Comparison of ENCODE assay signal across 8 cellular contexts in the genomic region with DNA sequence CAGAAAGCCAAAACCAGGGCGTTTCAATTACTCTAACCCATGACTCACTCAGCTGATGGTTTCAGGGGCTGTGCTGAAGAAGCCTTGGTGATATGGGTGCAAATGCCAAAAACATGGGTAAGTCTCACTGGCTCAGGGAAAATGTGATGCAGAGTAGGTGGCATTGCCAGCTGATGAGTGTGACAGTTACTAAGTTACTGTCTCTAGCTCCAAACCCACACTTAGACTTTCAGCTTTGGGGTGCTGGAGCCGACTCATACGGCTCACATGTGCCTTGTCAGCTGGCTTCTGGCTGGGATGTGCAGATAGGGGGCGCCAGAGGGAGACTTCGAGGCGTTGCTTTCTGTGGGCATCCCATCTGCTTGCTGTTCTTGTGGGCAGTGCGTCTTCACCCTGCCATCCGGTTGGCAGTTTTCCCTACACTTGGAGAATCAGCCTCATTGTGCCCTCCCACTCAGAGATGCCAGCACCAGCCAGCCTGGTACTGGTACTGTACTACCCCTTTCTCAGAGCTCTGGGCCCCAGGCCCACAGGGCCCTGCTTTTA. TPM values are rescaled to one million over a fixed set of nuclear protein-coding genes. Genes with fewer than 3 reads are reported as not detected.
DNase-seq lines count a peak whose midpoint lies in the region; ATAC-seq, FAIRE-seq and TF ChIP-seq lines count a peak whose summit lies in the region.

No MANE protein-coding gene starts in this region.

- H3K79me2 ChIP-seq in K562 (ENCODE audit: control insufficient read depth, insufficient read depth, low read length): no peaks in the 10 kb centered on the region

- intact Hi-C loops in K562 (cut with micrococcal nuclease): no loop called here
- intact Hi-C loops in lower leg skin (cut with DNase I; ENCODE audit: low total_unique reads): no loop called here

- CTCF ChIA-PET in BJ (lab: Yijun Ruan, JAX): interaction anchor here (0.7 to 2.8 kb wide), 28 partner anchors 10 to 662 kb away, joined by 3 to 37 read pairs (median 4); a partner anchor contains a TSS
- CTCF ChIA-PET in K562 (lab: Yijun Ruan, JAX; ENCODE audit: low intra/inter-chr PET ratio): interaction anchor here (0.5 kb wide), 1 partner anchor 22 kb away, joined by 3 read pairs; no protein-coding TSS in a partner anchor

- H3K9me3 ChIP-seq in K562 (replicated peaks; ENCODE audit: control insufficient read depth, insufficient read depth, low read depth, low read length): no peaks in the 10 kb centered on the region

- 2% methylated on average over 8 of the region's 8 CpGs for WGBS in K562 (ENCODE audit: insufficient coverage, low coverage, missing lambda C conversion rate)
- 11 to 13% methylated on average over 8 of the region's 8 CpGs for WGBS in lower leg skin, 2 donors

- in situ Hi-C loops in K562 (cut with MboI): no loop called here

- H3K4me3 ChIP-seq in BJ (ENCODE audit: low read depth, low read length) (no peak overlapping the region), K562 (no peak overlapping the region), lower leg skin (ENCODE audit: low read depth, poor library complexity, severe bottlenecking) (no peak overlapping the region)

- peak; percentile 66 for FAIRE-seq in K562 (lab: Jason Lieb, UNC)

- no peaks in the 10 kb centered on the region for H3K4me1 ChIP-seq in K562 (replicated peaks in 1 of 2; ENCODE audit: control insufficient read depth in 2 of 2, insufficient read depth in 2 of 2, low read length in 2 of 2)

- H4K20me1 ChIP-seq in K562 (replicated peaks; ENCODE audit: control insufficient read depth, insufficient read depth, low read length): no peaks in the 10 kb centered on the region

- ATAC-seq in HG03108 (IDR thresholded peaks at IDR 0.05; ENCODE audit: unreplicated experiment): peak; percentile 68
- ATAC-seq in K562: peak; percentile 89
- no peak for ATAC-seq in GM18867 (IDR thresholded peaks at IDR 0.05; ENCODE audit: unreplicated experiment)

- BruUV-seq in K562 (replicated peaks; lab: Mats Ljungman, UMichigan): no TSS peak

- POLR2A ChIA-PET in BJ (lab: Charles Lee): interaction anchor here (0.8 kb wide), 1 partner anchor 784 kb away, joined by 3 read pairs; a partner anchor contains a TSS
- POLR2A ChIA-PET in K562 (lab: Yijun Ruan, JAX): interaction anchor here (1.7 kb wide), 1 partner anchor 10 kb away, joined by 5 read pairs; no protein-coding TSS in a partner anchor

- H3K27ac ChIP-seq in K562 (ENCODE audit: extremely low read depth, low read depth, low read length): no peak overlapping the region

- TF ChIP-seq CTCF in BJ (IDR thresholded peaks at IDR 0.05; ENCODE audit: insufficient read depth, low read depth, low read length) (peak; percentile 57), K562 (IDR thresholded peaks at IDR 0.05 in 2 of 3, conservative IDR thresholded peaks at IDR 0.05 in 1 of 3; ENCODE audit: insufficient read depth in 2 of 3, low read depth in 1 of 3, low read length in 3 of 3) (peak; percentile 60 to 84 (median 72)), lower leg skin (IDR thresholded peaks at IDR 0.05) (no peak)

- no peak overlapping the region for H2AFZ ChIP-seq in K562 (ENCODE audit: low read depth, low read length)

- no peak overlapping the region for H3K9ac ChIP-seq in K562 (ENCODE audit: insufficient read depth in 1 of 2, low read depth in 2 of 2, low read length in 2 of 2)

- TF ChIP-seq POLR2A in K562 (conservative IDR thresholded peaks at IDR 0.05): no peak
- TF ChIP-seq POLR2A in lower leg skin (IDR thresholded peaks at IDR 0.05): no peak

- no peaks in the 10 kb centered on the region for H3K9me1 ChIP-seq in K562 (ENCODE audit: control insufficient read depth, insufficient read depth, low read length)

- TF ChIP-seq EP300 in K562 (IDR thresholded peaks at IDR 0.05; ENCODE audit: low read length): no peak

- peak in 1 of 2 experiments; percentile 47; a peak in 1 of 4 replicates for TF ChIP-seq RAD21 in K562 (CRISPR knock-in tag; conservative IDR thresholded peaks at IDR 0.05 in 1 of 2, IDR thresholded peaks at IDR 0.05 in 1 of 2)

- no peak overlapping the region for H3K4me2 ChIP-seq in K562 (ENCODE audit: insufficient read depth, low read length)

- no peaks in the 10 kb centered on the region for H3K36me3 ChIP-seq in BJ (ENCODE audit: control insufficient read depth, insufficient read depth, low read length)
- no peaks in the 10 kb centered on the region for H3K36me3 ChIP-seq in K562 (ENCODE audit: control insufficient read depth, insufficient read depth, low read length)

- DNase-seq in BJ (ENCODE audit: low read depth) (no peak), T-helper 2 cell (peak in 3 of 5 experiments; percentile 27 to 66 (median 65)), K562 (ENCODE audit: extremely low read depth in 1 of 4, low spot score in 3 of 4) (peak; percentile 45 to 69 (median 52)), lower leg skin (ENCODE audit: low spot score in 2 of 2) (peak; percentile 70 to 92), superior temporal gyrus (ENCODE audit: extremely low spot score) (no peak)
- peak; percentile 15 to 33 for DNase-seq in stimulated activated CD8-positive, alpha-beta memory T cell treated with anti-CD3 and anti-CD28 coated beads, Interleukin-7, amount 100 ng/mL, for 4 hours (ENCODE audit: low read depth in 2 of 2)

- H3K27me3 ChIP-seq in BJ (ENCODE audit: control insufficient read depth, insufficient read depth, low read length): no peaks in the 10 kb centered on the region
- H3K27me3 ChIP-seq in K562 (ENCODE audit: control insufficient read depth in 2 of 2, insufficient read depth in 2 of 2, low read length in 2 of 2): peaks cover 0 to 4% of the 10 kb centered on the region in 2 experiments; a peak in 1 of 5 replicates

RNA-seq across cellular contexts. Expression of a gene that starts 11.1 kb away (rescaled TPM):
- polyA plus RNA-seq in BJ (2011; rRNA removed) (238 and 659 TPM in 2 replicates), K562 (2011; rRNA removed) (not detected in 2 replicates), K562 (2014; fragmentation: Illumina TruSeq; extraction: Trizol) (not detected in 2 replicates), K562 (2014; fragmentation: Nextera tagmentation; extraction: Ambion mirVana) (not detected), K562 (2014; rRNA removed) (not detected in 2 replicates)
- polyA minus RNA-seq in BJ (2011; rRNA and poly(A)+ RNA removed): 253 and 288 TPM in 2 replicates
- total RNA-seq in K562 (2011; cell fraction: chromatin; rRNA removed; ENCODE audit: low replicate concordance): not detected in 2 replicates
- total RNA-seq in K562 (2011; cell fraction: nucleolus; rRNA removed): not detected in 2 replicates
- total RNA-seq in K562 (2011; cell fraction: nucleoplasm; rRNA removed): not detected in 2 replicates
- total RNA-seq in K562 (2014; rRNA removed) (not detected in 2 replicates), K562 (2014; rRNA removed; fragmentation: Illumina TruSeq; extraction: Trizol) (not detected in 2 replicates), K562 (2015; rRNA removed; fragmentation: Illumina TruSeq; extraction: Trizol) (not detected in 2 replicates), K562 (2021) (1.4 and 1.6 TPM in 2 replicates), lower leg skin (100 to 1,000 TPM in 2 of 4 donors, 10 to 100 TPM in 2; 28.2 to 206 (median 125) TPM)
- polyA plus RNA-seq in K562 (2011; cell fraction: cytosol; rRNA removed): not detected in 2 replicates
- polyA plus RNA-seq in K562 (2011; cell fraction: nucleus; rRNA removed): not detected in 2 replicates
- not detected in 2 replicates for polyA plus RNA-seq in K562 (2012)
- polyA minus RNA-seq in K562 (2011; rRNA and poly(A)+ RNA removed): not detected in 2 replicates
- polyA minus RNA-seq in K562 (2011; cell fraction: cytosol; rRNA and poly(A)+ RNA removed): 3.6 and 12.1 TPM in 2 replicates
- polyA minus RNA-seq in K562 (2011; cell fraction: nucleus; rRNA and poly(A)+ RNA removed): 1.7 and 2.2 TPM in 2 replicates

RNA-seq across cellular contexts. Expression of a gene that starts 30.2 kb away (rescaled TPM):
- polyA plus RNA-seq in BJ (2011; rRNA removed) (4.2 and 5.9 TPM in 2 replicates), K562 (2011; rRNA removed) (not detected in 2 replicates), K562 (2014; fragmentation: Illumina TruSeq; extraction: Trizol) (not detected in 2 replicates), K562 (2014; fragmentation: Nextera tagmentation; extraction: Ambion mirVana) (not detected), K562 (2014; rRNA removed) (not detected in 2 replicates)
- polyA minus RNA-seq in BJ (2011; rRNA and poly(A)+ RNA removed): 3.1 and 4.0 TPM in 2 replicates
- not detected in 2 replicates for total RNA-seq in K562 (2011; cell fraction: chromatin; rRNA removed; ENCODE audit: low replicate concordance)
- not detected in 2 replicates for total RNA-seq in K562 (2011; cell fraction: nucleolus; rRNA removed)
- not detected in 2 replicates for total RNA-seq in K562 (2011; cell fraction: nucleoplasm; rRNA removed)
- total RNA-seq in K562 (2014; rRNA removed) (not detected in 2 replicates), K562 (2014; rRNA removed; fragmentation: Illumina TruSeq; extraction: Trizol) (not detected in 2 replicates), K562 (2015; rRNA removed; fragmentation: Illumina TruSeq; extraction: Trizol) (not detected in 2 replicates), K562 (2021) (not detected in 2 replicates), lower leg skin (100 to 1,000 TPM; 269 to 349 (median 275) TPM)
- not detected in 2 replicates for polyA plus RNA-seq in K562 (2011; cell fraction: cytosol; rRNA removed)
- not detected in 2 replicates for polyA plus RNA-seq in K562 (2011; cell fraction: nucleus; rRNA removed)
- polyA plus RNA-seq in K562 (2012): not detected in 2 replicates
- polyA minus RNA-seq in K562 (2011; rRNA and poly(A)+ RNA removed): not detected in 2 replicates
- 0.29 and 1.0 TPM in 2 replicates for polyA minus RNA-seq in K562 (2011; cell fraction: cytosol; rRNA and poly(A)+ RNA removed)
- 0.13 TPM in 1 of 2 replicates, not detected in the other for polyA minus RNA-seq in K562 (2011; cell fraction: nucleus; rRNA and poly(A)+ RNA removed)

RNA-seq across cellular contexts. Expression of a gene that starts 52.5 kb away (rescaled TPM):
- polyA plus RNA-seq in BJ (2011; rRNA removed) (1.5 and 2.5 TPM in 2 replicates), K562 (2011; rRNA removed) (not detected in 2 replicates), K562 (2014; fragmentation: Illumina TruSeq; extraction: Trizol) (not detected in 2 replicates), K562 (2014; fragmentation: Nextera tagmentation; extraction: Ambion mirVana) (not detected), K562 (2014; rRNA removed) (not detected in 2 replicates)
- polyA minus RNA-seq in BJ (2011; rRNA and poly(A)+ RNA removed): 0.41 and 1.1 TPM in 2 replicates
- total RNA-seq in K562 (2011; cell fraction: chromatin; rRNA removed; ENCODE audit: low replicate concordance): not detected in 2 replicates
- total RNA-seq in K562 (2011; cell fraction: nucleolus; rRNA removed): not detected in 2 replicates
- not detected in 2 replicates for total RNA-seq in K562 (2011; cell fraction: nucleoplasm; rRNA removed)
- total RNA-seq in K562 (2014; rRNA removed) (not detected in 2 replicates), K562 (2014; rRNA removed; fragmentation: Illumina TruSeq; extraction: Trizol) (not detected in 2 replicates), K562 (2015; rRNA removed; fragmentation: Illumina TruSeq; extraction: Trizol) (not detected in 2 replicates), K562 (2021) (not detected in 2 replicates), lower leg skin (100 to 1,000 TPM in 1 of 4 donors, 1 to 10 TPM in 1, under 1 TPM in 1, not detected in 1; 0.86 to 298 (median 10.0) TPM)
- not detected in 2 replicates for polyA plus RNA-seq in K562 (2011; cell fraction: cytosol; rRNA removed)
- polyA plus RNA-seq in K562 (2011; cell fraction: nucleus; rRNA removed): not detected in 2 replicates
- polyA plus RNA-seq in K562 (2012): 0.14 TPM in 1 of 2 replicates, not detected in the other
- polyA minus RNA-seq in K562 (2011; rRNA and poly(A)+ RNA removed): not detected in 2 replicates
- not detected in 2 replicates for polyA minus RNA-seq in K562 (2011; cell fraction: cytosol; rRNA and poly(A)+ RNA removed)
- not detected in 2 replicates for polyA minus RNA-seq in K562 (2011; cell fraction: nucleus; rRNA and poly(A)+ RNA removed)

Comparison
In these comparisons a context has a peak if more than half of its experiments do, and no peak if none do; other contexts are left out.
1. DNase-seq: peak in T-helper 2 cell (3 of 5), K562 (4 of 4), lower leg skin (2 of 2) and stimulated activated CD8-positive, alpha-beta memory T cell treated with anti-CD3 and anti-CD28 coated beads, Interleukin-7, amount 100 ng/mL, for 4 hours (2 of 2); none in BJ (single experiment) and superior temporal gyrus (single experiment).
2. CTCF ChIP-seq: peak in BJ (single experiment) and K562 (3 of 3); none in lower leg skin (0 of 3).
3. RNA of a gene that starts 11.1 kb away (total RNA-seq): 28.2 to 206 TPM in lower leg skin; 1.4 to 1.6 TPM in K562; every median in the first group is over 10 times any median in the second.
4. RNA of a gene that starts 30.2 kb away (total RNA-seq): 269 to 349 TPM in lower leg skin; not detected in K562; every median in the first group is over 100 times any median in the second.